10 cellular contexts compared by ENCODE assay signal in the genomic region with DNA sequence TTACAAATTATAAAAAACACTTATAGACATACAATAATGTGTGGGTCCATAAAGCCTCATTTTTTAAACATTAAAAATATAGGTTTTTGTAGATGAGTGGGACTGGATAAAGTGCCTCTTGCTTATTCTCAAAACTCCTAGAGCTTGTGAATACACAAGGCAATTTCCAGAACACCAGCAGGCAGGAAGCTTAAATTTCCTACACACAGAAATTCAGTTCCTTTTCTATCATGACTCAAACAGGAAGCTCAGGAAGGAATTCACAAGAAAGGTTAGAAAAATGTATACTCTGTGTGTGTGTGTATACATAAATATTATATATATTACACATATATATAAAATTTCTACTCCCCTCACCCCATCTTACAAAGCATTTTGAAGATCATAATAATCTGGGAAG. TPM values are rescaled to one million over a fixed set of nuclear protein-coding genes. Genes with fewer than 3 reads are reported as not detected.
"Had no signal": no experiment of that assay in that cellular context is flagged by ENCODE, and none has a peak within 500 bp of the region (broad histone marks: within the 10 kb centered on the region; RNA-seq: fewer than 3 reads in every experiment).

No MANE protein-coding gene starts in this region.

- H3K27ac ChIP-seq: HL-60 had no signal

- DNase-seq: IMR-90, KBM-7, KG1 had no signal

- H3K4me3 ChIP-seq: K562 had no signal

- FAIRE-seq: HepG2, HTR-8/SVneo, K562 had no signal

RNA-seq across cellular contexts. Expression of a gene that starts 11.3 kb away (rescaled TPM):
- total RNA-seq: HepG2, HT-29, IMR-90 had no signal
- polyA plus RNA-seq: IgD-negative memory B cell, IMR-90 had no signal

RNA-seq across cellular contexts. Expression of a gene that starts 12.4 kb away (rescaled TPM):
- total RNA-seq: HepG2, HT-29, HT1080, IMR-90, K562 had no signal
- polyA plus RNA-seq: HepG2, IgD-negative memory B cell, IMR-90, K562 had no signal

RNA-seq across cellular contexts. Expression of a gene that starts 43.2 kb away (rescaled TPM):
- total RNA-seq: HepG2, HT-29, HT1080, IMR-90, K562 had no signal
- polyA plus RNA-seq: HepG2, IgD-negative memory B cell, IMR-90, K562 had no signal
